In the genomic region with DNA sequence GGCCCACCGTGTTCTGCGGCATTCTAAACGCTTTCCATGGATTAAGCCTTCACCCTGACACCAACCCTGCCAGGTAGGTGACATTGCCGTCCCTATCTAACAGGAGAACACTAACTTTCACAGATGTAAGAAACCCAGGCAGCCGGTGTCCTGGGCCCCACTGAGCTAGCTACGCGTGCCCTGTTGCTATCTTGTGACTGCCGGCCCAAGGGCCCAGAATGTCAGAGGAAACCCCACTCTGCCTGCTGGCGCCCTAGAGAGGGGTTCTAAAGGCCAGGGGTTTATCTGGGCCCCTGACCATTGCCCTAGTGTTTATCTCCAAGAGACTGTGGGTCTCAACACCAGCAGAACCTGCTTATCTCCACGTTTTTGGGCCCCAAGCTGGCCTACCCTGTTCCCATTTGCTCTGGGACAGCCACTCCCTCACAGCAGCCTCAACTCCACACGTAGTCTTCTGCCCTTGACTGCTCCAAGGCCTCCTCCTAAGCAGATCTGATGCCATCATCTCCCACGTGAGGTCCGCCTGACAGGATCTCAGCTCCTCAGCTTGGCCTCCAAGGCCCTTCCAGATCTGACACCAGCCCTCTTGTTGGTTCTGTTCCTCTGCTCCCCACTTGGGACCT, we compare ENCODE assay signal across 18 cellular contexts. TPM values are rescaled to one million over a fixed set of nuclear protein-coding genes. Genes with fewer than 3 reads are reported as not detected.
DNase-seq lines count a peak whose midpoint lies in the region; ATAC-seq and TF ChIP-seq lines count a peak whose summit lies in the region.
"Had no signal": no experiment of that assay in that cellular context is flagged by ENCODE, and none has a peak within 500 bp of the region (broad histone marks: within the 10 kb centered on the region; RNA-seq: fewer than 3 reads in every experiment).

No MANE protein-coding gene starts in this region.

- no peaks in the 10 kb centered on the region for H3K9me3 Mint-ChIP-seq in mesothelial cell of epicardium

- H3K9me2 ChIP-seq in Karpas-422 (replicated peaks; ENCODE audit: insufficient read depth, low read length), result no peaks in the 10 kb centered on the region

- H3K36me3 ChIP-seq in Karpas-422 (ENCODE audit: insufficient read depth, low read length) (0 out of 2 replicates have a peak, but pooled peaks cover 5% of the 10 kb centered on the region), lower lobe of right lung (peaks cover 9% of the 10 kb centered on the region)
- H3K36me3 ChIP-seq: BE2C, HAP-1 had no signal

- ATAC-seq in left ventricle myocardium superior (peak; percentile 6), Right ventricle myocardium superior (ENCODE audit: poor library complexity) (no peak), lower lobe of right lung (no peak)
- ATAC-seq: PC-3 had no signal

- H3K9me3 ChIP-seq in Karpas-422 (ENCODE audit: low read length) (no peaks in the 10 kb centered on the region), lower lobe of right lung (no peaks in the 10 kb centered on the region)
- H3K9me3 ChIP-seq: BE2C, HAP-1 had no signal

- no peaks in the 10 kb centered on the region for H3K79me2 ChIP-seq in Karpas-422 (ENCODE audit: low read length)

- no peak overlapping the region for H3K9ac ChIP-seq in Karpas-422 (ENCODE audit: low read length)

- no peak overlapping the region for H2AFZ ChIP-seq in Karpas-422 (ENCODE audit: low read length)

- no peak for DNase-seq in left ventricle myocardium superior
- DNase-seq in Right ventricle myocardium superior, result no peak
- DNase-seq in mesothelial cell of epicardium (ENCODE audit: low spot score in 2 of 2, unreplicated experiment in 2 of 2), result peak in 1 of 2 experiments; percentile 19
- DNase-seq in Karpas-422, result no peak
- DNase-seq in lower lobe of right lung, result no peak
- no peak for DNase-seq in SIG-M5 (lab: John Stamatoyannopoulos, UW)
- DNase-seq: BE2C; CD4-positive, alpha-beta memory T cell; DMS79; NCI-H1417 treated with DMSO at 0.1 percent for 48 hours; NCI-H2029; NCI-H2171 treated with DMSO at 0.1 percent for 48 hours; NCI-H774; PC-3 had no signal

- H3K27ac Mint-ChIP-seq in mesothelial cell of epicardium, result peak overlapping the region; percentile 43

- H3K27ac ChIP-seq in cingulate gyrus (ENCODE audit: low read depth, low read length) (peak overlapping the region; percentile 73), temporal lobe (ENCODE audit: low read depth, low read length) (peak overlapping the region; percentile 85), Karpas-422 (ENCODE audit: low read length) (no peak overlapping the region), lower lobe of right lung (no peak overlapping the region)
- H3K27ac ChIP-seq: 22Rv1 had no signal

- peaks cover 34% of the 10 kb centered on the region for H3K4me1 Mint-ChIP-seq in mesothelial cell of epicardium

- intact Hi-C loops in left ventricle myocardium superior (cut with micrococcal nuclease) (no loop called here), Right ventricle myocardium superior (cut with DNase I) (no loop called here), lower lobe of right lung (cut with DNase I) (no loop called here)

- H3K4me3 Mint-ChIP-seq in mesothelial cell of epicardium, result no peak overlapping the region
- H3K4me3 Mint-ChIP-seq: CD4-positive, alpha-beta memory T cell had no signal

- H3K4me3 ChIP-seq in Karpas-422 (ENCODE audit: low read length) (no peak overlapping the region), lower lobe of right lung (no peak overlapping the region)
- H3K4me3 ChIP-seq: HAP-1 had no signal

- no peak for TF ChIP-seq CTCF in mesothelial cell of epicardium (IDR thresholded peaks at IDR 0.05; ENCODE audit: unreplicated experiment)
- TF ChIP-seq CTCF in lower lobe of right lung (IDR thresholded peaks at IDR 0.05), result no peak

- no peak overlapping the region for H3K4me2 ChIP-seq in Karpas-422 (ENCODE audit: low read depth, low read length, poor library complexity, severe bottlenecking)

- H3K4me1 ChIP-seq in Karpas-422 (ENCODE audit: low read length) (no peaks in the 10 kb centered on the region), lower lobe of right lung (peaks cover 6% of the 10 kb centered on the region)
- H3K4me1 ChIP-seq: BE2C, HAP-1 had no signal

- H3K27me3 ChIP-seq in Karpas-422 (ENCODE audit: low read length) (no peaks in the 10 kb centered on the region), lower lobe of right lung (ENCODE audit: low read depth) (no peaks in the 10 kb centered on the region)
- H3K27me3 ChIP-seq: BE2C had no signal

- H3K27me3 Mint-ChIP-seq in mesothelial cell of epicardium (ENCODE audit: low read depth), result no peaks in the 10 kb centered on the region

- H4K20me1 ChIP-seq in Karpas-422 (ENCODE audit: insufficient read depth, low read depth, low read length), result peaks cover 20% of the 10 kb centered on the region

- H3K36me3 Mint-ChIP-seq in mesothelial cell of epicardium, result peaks cover 3% of the 10 kb centered on the region

RNA-seq across cellular contexts. Expression of gene ZBTB34, which starts 18.1 kb away (rescaled TPM):
- total RNA-seq in left ventricle myocardium superior, result 5.3 TPM
- 5.5 TPM for total RNA-seq in Right ventricle myocardium superior
- 23.3 to 24.7 TPM (median 24.0 TPM) in 3 replicates for total RNA-seq in mesothelial cell of epicardium
- total RNA-seq in temporal lobe, result 59.5 TPM
- 4.6 and 8.1 TPM in 2 replicates for total RNA-seq in Karpas-422 (2014; rRNA removed; shearing (Covaris generic); ENCODE audit: low replicate concordance)
- total RNA-seq in lower lobe of right lung, result 15.4 TPM

RNA-seq across cellular contexts. Expression of gene ZBTB43, which starts 37.5 kb away (rescaled TPM):
- total RNA-seq in left ventricle myocardium superior (36.6 TPM), Right ventricle myocardium superior (36.8 TPM), mesothelial cell of epicardium (20.1 to 21.4 TPM (median 21.4 TPM) in 3 replicates), temporal lobe (51.9 TPM), lower lobe of right lung (30.2 TPM)
- total RNA-seq in Karpas-422 (2014; rRNA removed; shearing (Covaris generic); ENCODE audit: low replicate concordance), result 6.4 and 6.5 TPM in 2 replicates

Comparison
In these comparisons a context has a peak if more than half of its experiments do, and no peak if none do; other contexts are left out.
1. H3K27ac ChIP-seq: peak in cingulate gyrus (single experiment) and temporal lobe (single experiment); none in Karpas-422 (single experiment) and lower lobe of right lung (single experiment).